In the genomic region with DNA sequence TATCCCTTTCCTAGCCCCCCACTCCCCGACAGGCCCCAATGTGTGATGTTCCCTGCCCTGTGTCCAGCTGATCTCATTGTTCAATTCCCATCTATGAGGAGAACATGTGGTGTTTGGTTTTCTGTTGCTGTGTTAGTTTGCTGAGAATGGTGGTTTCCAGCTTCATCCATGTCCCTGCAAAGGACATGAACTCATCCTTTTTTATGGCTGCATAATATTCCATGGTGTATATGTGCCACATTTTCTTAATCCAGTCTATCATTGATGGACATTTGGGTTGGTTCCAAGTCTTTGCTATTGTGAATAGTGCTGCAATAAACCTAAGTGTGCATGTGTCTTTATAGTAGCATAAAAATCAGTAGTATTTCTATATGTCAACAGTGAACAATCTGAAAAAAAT, we compare ENCODE assay signal across 3 cellular contexts. TPM values are rescaled to one million over a fixed set of nuclear protein-coding genes. Genes with fewer than 3 reads are reported as not detected.
"Had no signal": no experiment of that assay in that cellular context is flagged by ENCODE, and none has a peak within 500 bp of the region (broad histone marks: within the 10 kb centered on the region; RNA-seq: fewer than 3 reads in every experiment).

No MANE protein-coding gene starts in this region.

RNA-seq across cellular contexts. Expression of gene ONECUT2, which starts 40.4 kb away (rescaled TPM):
- total RNA-seq: GM23248 had no signal

RNA-seq across cellular contexts. Expression of gene ST8SIA3, which starts 42.4 kb away (rescaled TPM):
- total RNA-seq: GM23248, H4, HFFc6 had no signal
